Comparison of ENCODE assay signal across 34 cellular contexts in genomic region chr7:22454446-22454845, GRCh38. TPM values are rescaled to one million over a fixed set of nuclear protein-coding genes. Genes with fewer than 3 reads are reported as not detected.
"Had no signal": no experiment of that assay in that cellular context is flagged by ENCODE, and none has a peak within 500 bp of the region (broad histone marks: within the 10 kb centered on the region; RNA-seq: fewer than 3 reads in every experiment).

No MANE protein-coding gene starts in this region.

- H3K36me3 Mint-ChIP-seq: activated CD4-positive, alpha-beta memory T cell treated with anti-CD3 and anti-CD28 coated beads for 36 hours; activated naive CD4-positive, alpha-beta T cell treated with anti-CD3 and anti-CD28 coated beads, Interleukin-2, amount 10 ng/mL, durations not matched to agents 7 days and 5 days; activated naive CD8-positive, alpha-beta T cell treated with anti-CD3 and anti-CD28 coated beads, Interleukin-2, amount 10 ng/mL, durations not matched to agents 7 days and 5 days had no signal

- H3K27me3 ChIP-seq: brain microvascular endothelial cell, foreskin keratinocyte, gastrocnemius medialis, hepatocyte had no signal

- H3K27ac ChIP-seq: brain microvascular endothelial cell, coronary artery, esophagus muscularis mucosa, foreskin keratinocyte, gastrocnemius medialis, heart left ventricle, hepatocyte, WERI-Rb-1 had no signal

- H3K9me3 Mint-ChIP-seq: activated B cell treated with CpG ODN at 0.5 μM for 24 hours; activated CD4-positive, alpha-beta memory T cell treated with anti-CD3 and anti-CD28 coated beads for 36 hours; activated naive CD4-positive, alpha-beta T cell treated with anti-CD3 and anti-CD28 coated beads, Interleukin-2, amount 10 ng/mL, durations not matched to agents 7 days and 5 days; activated naive CD8-positive, alpha-beta T cell treated with anti-CD3 and anti-CD28 coated beads, Interleukin-2, amount 10 ng/mL, durations not matched to agents 7 days and 5 days; activated T-cell treated with anti-CD3 and anti-CD28 coated beads, Interleukin-2, amount 50 U/mL, for 24 hours; activated T-cell treated with anti-CD3 and anti-CD28 coated beads, Interleukin-2, amount 50 U/mL, for 72 hours; central memory CD8-positive, alpha-beta T cell; dendritic cell treated with granulocyte-macrophage colony-stimulating factor and Interleukin-4, amounts not matched to agents 40 ng/mL and 50 ng/mL, for 4 days; effector memory CD8-positive, alpha-beta T cell; T-helper 2 cell treated with Interferon-gamma antibody and Interleukin-4, amounts not matched to agents 5 μg/mL and 100 μg/mL, for 36 hours had no signal

- H3K36me3 ChIP-seq: brain microvascular endothelial cell, esophagus muscularis mucosa, gastrocnemius medialis, heart left ventricle, WERI-Rb-1 had no signal

- H3K4me1 Mint-ChIP-seq: activated CD4-positive, alpha-beta T cell treated with anti-CD3 and anti-CD28 coated beads for 36 hours; central memory CD8-positive, alpha-beta T cell had no signal

- H2AFZ ChIP-seq: hepatocyte had no signal

- ATAC-seq: activated CD4-positive, alpha-beta T cell treated with anti-CD3 and anti-CD28 coated beads for 36 hours; activated CD8-positive, alpha-beta memory T cell treated with anti-CD3 and anti-CD28 coated beads, Interleukin-2, amount 10 ng/mL, durations not matched to agents 7 days and 5 days; activated CD8-positive, alpha-beta T cell treated with anti-CD3 and anti-CD28 coated beads, Interleukin-2, amount 10 ng/mL, durations not matched to agents 7 days and 5 days; activated naive CD4-positive, alpha-beta T cell treated with anti-CD3 and anti-CD28 coated beads, Interleukin-2, amount 50 U/mL, for 72 hours; activated T-cell treated with anti-CD3 and anti-CD28 coated beads, Interleukin-2, amount 50 U/mL, for 72 hours; effector memory CD8-positive, alpha-beta T cell; foreskin keratinocyte; gastrocnemius medialis; heart left ventricle; T-helper 17 cell had no signal

- H3K4me2 ChIP-seq: hepatocyte had no signal

- H3K4me3 Mint-ChIP-seq: activated B cell treated with CpG ODN at 0.5 μM for 24 hours; activated CD4-positive, alpha-beta memory T cell treated with anti-CD3 and anti-CD28 coated beads for 36 hours; activated CD4-positive, alpha-beta T cell treated with anti-CD3 and anti-CD28 coated beads for 36 hours; activated CD4-positive, alpha-beta T cell treated with anti-CD3 and anti-CD28 coated beads, Interleukin-2, amount 10 ng/mL, durations not matched to agents 24 days and 14 days; activated CD8-positive, alpha-beta memory T cell treated with anti-CD3 and anti-CD28 coated beads, Interleukin-2, amount 10 ng/mL, durations not matched to agents 7 days and 5 days; activated CD8-positive, alpha-beta T cell treated with anti-CD3 and anti-CD28 coated beads, Interleukin-2, amount 10 ng/mL, durations not matched to agents 7 days and 5 days; activated naive CD4-positive, alpha-beta T cell treated with anti-CD3 and anti-CD28 coated beads, Interleukin-2, amount 10 ng/mL, durations not matched to agents 7 days and 5 days; activated naive CD8-positive, alpha-beta T cell treated with anti-CD3 and anti-CD28 coated beads, Interleukin-2, amount 10 ng/mL, durations not matched to agents 7 days and 5 days; activated T-cell treated with anti-CD3 and anti-CD28 coated beads, Interleukin-2, amount 50 U/mL, for 24 hours; activated T-cell treated with anti-CD3 and anti-CD28 coated beads, Interleukin-2, amount 50 U/mL, for 72 hours; central memory CD8-positive, alpha-beta T cell; dendritic cell treated with granulocyte-macrophage colony-stimulating factor and Interleukin-4, amounts not matched to agents 40 ng/mL and 50 ng/mL, for 4 days; effector memory CD8-positive, alpha-beta T cell; T-helper 17 cell; T-helper 2 cell treated with Interferon-gamma antibody and Interleukin-4, amounts not matched to agents 5 μg/mL and 100 μg/mL, for 36 hours had no signal

- H3K4me1 ChIP-seq: foreskin keratinocyte had no signal

- H3K27ac Mint-ChIP-seq: activated B cell treated with CpG ODN at 0.5 μM for 24 hours; activated CD4-positive, alpha-beta memory T cell treated with anti-CD3 and anti-CD28 coated beads for 36 hours; activated CD4-positive, alpha-beta T cell treated with anti-CD3 and anti-CD28 coated beads for 36 hours; activated CD4-positive, alpha-beta T cell treated with anti-CD3 and anti-CD28 coated beads, Interleukin-2, amount 10 ng/mL, durations not matched to agents 24 days and 14 days; activated CD8-positive, alpha-beta memory T cell treated with anti-CD3 and anti-CD28 coated beads, Interleukin-2, amount 10 ng/mL, durations not matched to agents 7 days and 5 days; activated CD8-positive, alpha-beta T cell treated with anti-CD3 and anti-CD28 coated beads, Interleukin-2, amount 10 ng/mL, durations not matched to agents 7 days and 5 days; activated naive CD4-positive, alpha-beta T cell treated with anti-CD3 and anti-CD28 coated beads, Interleukin-2, amount 10 ng/mL, durations not matched to agents 7 days and 5 days; activated naive CD4-positive, alpha-beta T cell treated with anti-CD3 and anti-CD28 coated beads, Interleukin-2, amount 50 U/mL, for 72 hours; activated naive CD8-positive, alpha-beta T cell treated with anti-CD3 and anti-CD28 coated beads, Interleukin-2, amount 10 ng/mL, durations not matched to agents 7 days and 5 days; activated T-cell treated with anti-CD3 and anti-CD28 coated beads, Interleukin-2, amount 50 U/mL, for 24 hours; activated T-cell treated with anti-CD3 and anti-CD28 coated beads, Interleukin-2, amount 50 U/mL, for 72 hours; dendritic cell treated with granulocyte-macrophage colony-stimulating factor and Interleukin-4, amounts not matched to agents 40 ng/mL and 50 ng/mL, for 4 days; effector memory CD8-positive, alpha-beta T cell; T-helper 17 cell; T-helper 2 cell treated with Interferon-gamma antibody and Interleukin-4, amounts not matched to agents 5 μg/mL and 100 μg/mL, for 36 hours had no signal

- H3K4me3 ChIP-seq: coronary artery, esophagus muscularis mucosa, gastrocnemius medialis, heart left ventricle, hepatocyte had no signal

- DNase-seq: activated B cell treated with CpG ODN at 0.5 μM for 24 hours; activated CD4-positive, alpha-beta memory T cell treated with anti-CD3 and anti-CD28 coated beads for 36 hours; activated CD4-positive, alpha-beta T cell treated with anti-CD3 and anti-CD28 coated beads for 36 hours; activated CD4-positive, alpha-beta T cell treated with anti-CD3 and anti-CD28 coated beads, Interleukin-2, amount 10 ng/mL, durations not matched to agents 24 days and 14 days; activated CD4-positive, CD25-positive, alpha-beta regulatory T cell treated with anti-CD3 and anti-CD28 coated beads, Interleukin-2, amount 50 U/mL, for 72 hours; activated CD8-positive, alpha-beta memory T cell treated with anti-CD3 and anti-CD28 coated beads, Interleukin-2, amount 10 ng/mL, durations not matched to agents 7 days and 5 days; activated CD8-positive, alpha-beta memory T cell treated with anti-CD3 and anti-CD28 coated beads, Interleukin-2, amount 50 U/mL, for 48 hours; activated CD8-positive, alpha-beta T cell treated with anti-CD3 and anti-CD28 coated beads, Interleukin-2, amount 10 ng/mL, durations not matched to agents 7 days and 5 days; activated gamma-delta T cell; activated naive CD4-positive, alpha-beta T cell; activated naive CD4-positive, alpha-beta T cell treated with anti-CD3 and anti-CD28 coated beads, Interleukin-2, amount 10 ng/mL, durations not matched to agents 7 days and 5 days; activated naive CD8-positive, alpha-beta T cell treated with anti-CD3 and anti-CD28 coated beads, Interleukin-2, amount 10 ng/mL, durations not matched to agents 7 days and 5 days; activated T-cell treated with anti-CD3 and anti-CD28 coated beads for 4 hours; activated T-cell treated with anti-CD3 and anti-CD28 coated beads, Interleukin-2, amount 50 U/mL, for 24 hours; activated T-cell treated with anti-CD3 and anti-CD28 coated beads, Interleukin-2, amount 50 U/mL, for 72 hours; anterior cingulate cortex; brain microvascular endothelial cell; effector CD4-positive, alpha-beta T cell; effector memory CD8-positive, alpha-beta T cell; erythroblast; foreskin keratinocyte; gastrocnemius medialis; glutamatergic neuron; heart left ventricle; T-helper 17 cell; T1000; WERI-Rb-1 had no signal

- H3K9me3 ChIP-seq: esophagus muscularis mucosa, gastrocnemius medialis, heart left ventricle had no signal

- H3K79me2 ChIP-seq: hepatocyte had no signal

RNA-seq across cellular contexts. Expression of gene STEAP1B, which starts 45.5 kb away (rescaled TPM):
- total RNA-seq: activated CD4-positive, alpha-beta memory T cell treated with anti-CD3 and anti-CD28 coated beads for 36 hours; activated CD8-positive, alpha-beta T cell treated with anti-CD3 and anti-CD28 coated beads, Interleukin-2, amount 10 ng/mL, durations not matched to agents 7 days and 5 days; activated naive CD4-positive, alpha-beta T cell treated with anti-CD3 and anti-CD28 coated beads, Interleukin-2, amount 50 U/mL, for 72 hours; hepatocyte had no signal
